30 cellular contexts compared by ENCODE assay signal in genomic region chr13:25652764-25653163, GRCh38.
DNase-seq lines count a peak whose midpoint lies in the region; FAIRE-seq and TF ChIP-seq lines count a peak whose summit lies in the region.
"Had no signal": no experiment of that assay in that cellular context is flagged by ENCODE, and none has a peak within 500 bp of the region (broad histone marks: within the 10 kb centered on the region; RNA-seq: fewer than 3 reads in every experiment).

No MANE protein-coding gene starts in this region.

- no peak for FAIRE-seq in urothelium cell line (lab: Jason Lieb, UNC)
- FAIRE-seq: colon, H54, small intestine, TTC549 had no signal

- no peaks in the 10 kb centered on the region for H3K27me3 ChIP-seq in breast epithelium
- H3K27me3 ChIP-seq: BLaER1, body of pancreas, SJSA1 had no signal

- POLR2A ChIA-PET in MCF 10A (lab: Yijun Ruan, JAX): no interaction called here

- H3K4me1 Mint-ChIP-seq in MCF 10A (ENCODE audit: insufficient read depth, unreplicated experiment): peaks cover 25% of the 10 kb centered on the region
- H3K4me1 Mint-ChIP-seq: activated naive CD8-positive, alpha-beta T cell treated with anti-CD3 and anti-CD28 coated beads, Interleukin-2, amount 50 U/mL, for 24 hours; T-cell had no signal

- intact Hi-C loops in MCF 10A (cut with micrococcal nuclease) (loop anchor here (5.0 kb wide), 1 partner anchor 80 kb away; no protein-coding TSS in a partner anchor), breast epithelium (cut with DNase I; ENCODE audit: low total_unique reads) (no loop called here)

- peak overlapping the region; percentile 41 for H3K27ac Mint-ChIP-seq in MCF 10A (ENCODE audit: low read depth, unreplicated experiment)
- H3K27ac Mint-ChIP-seq: activated naive CD8-positive, alpha-beta T cell treated with anti-CD3 and anti-CD28 coated beads, Interleukin-2, amount 50 U/mL, for 24 hours; T-cell had no signal

- DNase-seq in MCF 10A (ENCODE audit: unreplicated experiment) (peak; percentile 42), breast epithelium (ENCODE audit: low spot score in 2 of 2) (no peak), choroid plexus epithelial cell (ENCODE audit: low read depth) (peak; percentile 61), kidney tubule cell (ENCODE audit: low spot score) (peak; percentile 38), urothelium cell line (ENCODE audit: low spot score) (peak; percentile 2), cerebellar nuclear complex (lab: John Stamatoyannopoulos, UW) (no peak)
- DNase-seq in NK-92 treated with Interleukin-12 subunit alpha and Interleukin-12 subunit beta, amount 100 ng/mL, for 24 hours (lab: John Stamatoyannopoulos, UW): no peak
- no peak for DNase-seq in activated CD4-positive, alpha-beta T cell treated with anti-CD3 and anti-CD28 coated beads for 48 hours
- DNase-seq: activated CD4-positive, CD25-positive, alpha-beta regulatory T cell treated with anti-CD3 and anti-CD28 coated beads, Interleukin-2, amount 50 U/mL, for 72 hours; activated gamma-delta T cell; activated naive CD8-positive, alpha-beta T cell treated with anti-CD3 and anti-CD28 coated beads, Interleukin-2, amount 50 U/mL, for 24 hours; body of pancreas; COR-L47; DMS79; effector memory CD4-positive, alpha-beta T cell; foreskin keratinocyte; islet precursor cell; MV-4-11; NCI-H1694; NCI-H526 treated with DMSO at 0.1 percent for 48 hours; nucleus accumbens; small intestine; stimulated activated CD4-positive, alpha-beta T cell treated with anti-CD3 and anti-CD28 coated beads, Interleukin-2, amount 100 ng/mL, for 24 hours; substantia nigra; T-cell had no signal

- TF ChIP-seq CTCF in MCF 10A (IDR thresholded peaks at IDR 0.05; ENCODE audit: unreplicated experiment) (no peak), breast epithelium (IDR thresholded peaks at IDR 0.05) (no peak), choroid plexus epithelial cell (conservative IDR thresholded peaks at IDR 0.05; ENCODE audit: low read depth, low read length) (no peak)

- H3K4me3 ChIP-seq in breast epithelium (no peak overlapping the region), choroid plexus epithelial cell (ENCODE audit: low read depth, low read length) (no peak overlapping the region)
- H3K4me3 ChIP-seq: BLaER1, body of pancreas, SJSA1 had no signal

- H3K4me1 ChIP-seq in breast epithelium: no peaks in the 10 kb centered on the region
- H3K4me1 ChIP-seq: BLaER1, body of pancreas, foreskin keratinocyte, SJSA1 had no signal

- H3K36me3 ChIP-seq in breast epithelium: no peaks in the 10 kb centered on the region
- H3K36me3 ChIP-seq: BLaER1, SJSA1 had no signal

- no peaks in the 10 kb centered on the region for H3K27me3 Mint-ChIP-seq in MCF 10A (ENCODE audit: insufficient read depth, unreplicated experiment)

- CTCF ChIA-PET in MCF 10A (lab: Yijun Ruan, JAX): interaction anchor here (0.6 kb wide), 1 partner anchor 17 kb away, joined by 3 read pairs; no protein-coding TSS in a partner anchor

- no peak overlapping the region for H3K27ac ChIP-seq in breast epithelium
- H3K27ac ChIP-seq: BLaER1, body of pancreas, foreskin keratinocyte, SJSA1 had no signal

- no peaks in the 10 kb centered on the region for H3K9me3 Mint-ChIP-seq in MCF 10A (ENCODE audit: unreplicated experiment)

- H3K36me3 Mint-ChIP-seq in MCF 10A (ENCODE audit: insufficient read depth, unreplicated experiment): no peaks in the 10 kb centered on the region
- H3K36me3 Mint-ChIP-seq: T-cell had no signal

- no TSS peak for BruUV-seq in MCF 10A (replicated peaks; lab: Mats Ljungman, UMichigan)

- H3K9me3 ChIP-seq in breast epithelium: peaks cover 0 to 4% of the 10 kb centered on the region in 2 donors
- H3K9me3 ChIP-seq: body of pancreas, SJSA1 had no signal

- no peak overlapping the region for H3K4me3 Mint-ChIP-seq in MCF 10A (ENCODE audit: unreplicated experiment)
- H3K4me3 Mint-ChIP-seq: activated naive CD8-positive, alpha-beta T cell treated with anti-CD3 and anti-CD28 coated beads, Interleukin-2, amount 50 U/mL, for 24 hours; T-cell had no signal

- no peak for TF ChIP-seq POLR2A in breast epithelium (IDR thresholded peaks at IDR 0.05)

Comparison
In these comparisons a context has a peak if more than half of its experiments do, and no peak if none do; other contexts are left out.
1. DNase-seq: peak in MCF 10A (single experiment), choroid plexus epithelial cell (single experiment), kidney tubule cell (single experiment) and urothelium cell line (single experiment); none in breast epithelium (0 of 2), NK-92 treated with Interleukin-12 subunit alpha and Interleukin-12 subunit beta, amount 100 ng/mL, for 24 hours (single experiment), activated CD4-positive, alpha-beta T cell treated with anti-CD3 and anti-CD28 coated beads for 48 hours (single experiment) and cerebellar nuclear complex (0 of 2).